ENCODE assay signal across 9 cellular contexts in the genomic region with DNA sequence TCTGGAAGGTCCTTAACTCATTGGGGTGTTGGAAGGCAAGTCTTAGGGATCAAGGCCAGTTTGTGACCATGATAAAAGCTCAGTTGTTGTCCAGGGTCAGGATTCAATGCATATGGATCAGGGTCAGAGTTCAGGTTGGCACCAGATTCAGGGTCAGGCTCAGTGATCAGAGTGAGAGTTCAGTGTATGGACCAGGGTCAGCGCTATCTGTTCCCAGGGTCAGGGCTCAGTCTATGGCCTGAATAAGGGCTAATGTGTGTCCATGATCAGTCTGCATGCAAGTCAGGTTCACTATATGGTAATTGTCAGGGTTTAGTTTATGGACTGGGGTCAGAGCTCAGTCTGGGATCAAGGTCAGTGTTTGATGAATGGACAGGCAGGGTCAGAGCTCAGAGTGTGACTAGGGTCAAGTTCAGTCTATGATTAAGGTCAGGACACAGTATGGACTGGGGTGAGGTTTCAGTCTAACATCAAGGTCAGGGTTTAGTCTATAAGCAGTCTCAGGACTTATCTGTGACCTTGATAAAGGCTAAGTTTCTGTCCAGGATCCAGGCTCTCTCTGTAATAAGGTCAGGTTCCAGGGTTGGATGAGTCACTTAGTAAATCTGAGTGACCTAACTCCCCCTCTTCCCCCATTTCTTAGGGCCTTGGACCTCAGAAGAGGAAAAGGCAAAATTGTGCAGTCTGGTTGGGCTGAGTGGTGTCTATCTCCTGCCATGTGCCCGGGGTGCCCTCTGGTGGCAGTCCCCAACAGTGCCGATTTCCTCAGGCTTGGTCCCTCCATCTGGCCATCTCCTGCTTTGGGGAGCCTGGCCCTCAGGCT. TPM values are rescaled to one million over a fixed set of nuclear protein-coding genes. Genes with fewer than 3 reads are reported as not detected.
DNase-seq lines count a peak whose midpoint lies in the region; TF ChIP-seq lines count a peak whose summit lies in the region.
"Had no signal": no experiment of that assay in that cellular context is flagged by ENCODE, and none has a peak within 500 bp of the region (broad histone marks: within the 10 kb centered on the region; RNA-seq: fewer than 3 reads in every experiment).

No MANE protein-coding gene starts in this region.

- H3K9me3 ChIP-seq in transverse colon = no peaks in the 10 kb centered on the region

- WGBS in transverse colon (ENCODE audit: low coverage in 1 of 2), 2 donors = 27% methylated on average over 3 of the region's 3 CpGs; no CpG with 5 or more reads in 1 of the 2 donors

- TF ChIP-seq CTCF in KMS-11 (conservative IDR thresholded peaks at IDR 0.05; ENCODE audit: low read depth, low read length) (peak; percentile 87), RWPE1 (conservative IDR thresholded peaks at IDR 0.05; ENCODE audit: low read depth) (peak; percentile 93), osteocyte (IDR thresholded peaks at IDR 0.05) (peak; percentile 93), transverse colon (IDR thresholded peaks at IDR 0.05) (peak; percentile 90 to 94 (median 93))

- no peak overlapping the region for H2AFZ ChIP-seq in KMS-11 (ENCODE audit: low read depth)

- H3K4me3 ChIP-seq in KMS-11 (IDR thresholded peaks at IDR 0.05; ENCODE audit: insufficient read depth, low read depth, low read length) (no peak overlapping the region), transverse colon (no peak overlapping the region)
- H3K4me3 ChIP-seq: skin epidermis had no signal

- DNase-seq in activated gamma-delta T cell treated with Interleukin-2 at 50 U/mL for 16 hours (peak; percentile 64), activated gamma-delta T cell (lab: John Stamatoyannopoulos, UW) (no peak), RWPE1 (ENCODE audit: low spot score) (peak; percentile 80), foreskin melanocyte (peak; percentile 38), osteocyte (ENCODE audit: extremely low spot score, unreplicated experiment) (peak; percentile 93), transverse colon (peak; percentile 85)
- peak; percentile 62 for DNase-seq in activated T-helper 9 cell treated with anti-CD3 and anti-CD28 coated beads, Interleukin-2, amount 50 U/mL, for 16 hours (ENCODE audit: low read depth)

- H3K79me2 ChIP-seq in KMS-11 (ENCODE audit: insufficient read depth, low read depth) = no peaks in the 10 kb centered on the region

- intact Hi-C loops in transverse colon (cut with DNase I; ENCODE audit: low total_unique reads) = loop anchor here (1.0 to 5.0 kb wide), 2 partner anchors 81 to 120 kb away; no protein-coding TSS in a partner anchor

- no peak overlapping the region for H3K27ac ChIP-seq in KMS-11
- H3K27ac ChIP-seq in RWPE1 = no peak overlapping the region
- peak overlapping the region in 2 of 4 donors; percentile 1 to 43 for H3K27ac ChIP-seq in transverse colon

- CTCF ChIA-PET in RWPE1 (lab: Yijun Ruan, JAX) = interaction anchor here (0.5 to 3.0 kb wide), 14 partner anchors 10 to 396 kb away, joined by 3 to 23 read pairs (median 4); no protein-coding TSS in a partner anchor

- H3K36me3 Mint-ChIP-seq in osteocyte (ENCODE audit: unreplicated experiment) = no peaks in the 10 kb centered on the region

- no peaks in the 10 kb centered on the region for H3K36me3 ChIP-seq in KMS-11 (ENCODE audit: insufficient read depth)
- H3K36me3 ChIP-seq in transverse colon = no peaks in the 10 kb centered on the region

- H3K9me3 Mint-ChIP-seq in osteocyte (ENCODE audit: unreplicated experiment) = no peaks in the 10 kb centered on the region

- TF ChIP-seq EP300 in transverse colon (IDR thresholded peaks at IDR 0.05; ENCODE audit: low read depth) = no peak

- TF ChIP-seq POLR2A in transverse colon (IDR thresholded peaks at IDR 0.05) = no peak

- H3K27me3 ChIP-seq in KMS-11 (ENCODE audit: insufficient read depth, low read depth) (peaks cover 7% of the 10 kb centered on the region; the same call in 1 of the 2 replicates), transverse colon (peaks cover 46% of the 10 kb centered on the region)

- H3K9ac ChIP-seq in KMS-11 = no peak overlapping the region

- H3K4me1 ChIP-seq in KMS-11 (ENCODE audit: low read depth, poor library complexity, severe bottlenecking) (no peaks in the 10 kb centered on the region), transverse colon (peaks cover 0 to 17% (median 3%) of the 10 kb centered on the region in 4 donors)

- no peak overlapping the region for H3K4me3 Mint-ChIP-seq in osteocyte (ENCODE audit: unreplicated experiment)

- H4K20me1 ChIP-seq in KMS-11 (ENCODE audit: insufficient read depth) = no peaks in the 10 kb centered on the region

- H3K27me3 Mint-ChIP-seq in osteocyte (ENCODE audit: unreplicated experiment) = peaks cover 57% of the 10 kb centered on the region

- H3K4me2 ChIP-seq in KMS-11 = no peak overlapping the region

- in situ Hi-C loops in transverse colon (cut with MboI; ENCODE audit: low pct_ligation_motif_present in 1 of 4, low pct_unique_long_range_greater_than_20kb in 1 of 4, low sequenced_read_pairs in 3 of 4) = loop anchor here in 3 of 4 donors (5.0 to 10.0 kb wide), 3 partner anchors 50 to 83 kb away; no protein-coding TSS in a partner anchor

- H3K4me1 Mint-ChIP-seq in osteocyte (ENCODE audit: unreplicated experiment) = peaks cover under 1% of the 10 kb centered on the region

- H3K27ac Mint-ChIP-seq in osteocyte (ENCODE audit: unreplicated experiment) = no peak overlapping the region

- POLR2A ChIA-PET in RWPE1 (lab: Yijun Ruan, JAX; ENCODE audit: low non-redundant PET) = no interaction called here

RNA-seq across cellular contexts. Expression of a gene that starts 23.8 kb away (rescaled TPM):
- total RNA-seq in osteocyte (not detected in 2 replicates), transverse colon (not detected)

RNA-seq across cellular contexts. Expression of a gene that starts 38.0 kb away (rescaled TPM):
- total RNA-seq in osteocyte (not detected in 2 replicates), transverse colon (not detected)
